ENCODE assay signal across 1 cellular context in the genomic region with DNA sequence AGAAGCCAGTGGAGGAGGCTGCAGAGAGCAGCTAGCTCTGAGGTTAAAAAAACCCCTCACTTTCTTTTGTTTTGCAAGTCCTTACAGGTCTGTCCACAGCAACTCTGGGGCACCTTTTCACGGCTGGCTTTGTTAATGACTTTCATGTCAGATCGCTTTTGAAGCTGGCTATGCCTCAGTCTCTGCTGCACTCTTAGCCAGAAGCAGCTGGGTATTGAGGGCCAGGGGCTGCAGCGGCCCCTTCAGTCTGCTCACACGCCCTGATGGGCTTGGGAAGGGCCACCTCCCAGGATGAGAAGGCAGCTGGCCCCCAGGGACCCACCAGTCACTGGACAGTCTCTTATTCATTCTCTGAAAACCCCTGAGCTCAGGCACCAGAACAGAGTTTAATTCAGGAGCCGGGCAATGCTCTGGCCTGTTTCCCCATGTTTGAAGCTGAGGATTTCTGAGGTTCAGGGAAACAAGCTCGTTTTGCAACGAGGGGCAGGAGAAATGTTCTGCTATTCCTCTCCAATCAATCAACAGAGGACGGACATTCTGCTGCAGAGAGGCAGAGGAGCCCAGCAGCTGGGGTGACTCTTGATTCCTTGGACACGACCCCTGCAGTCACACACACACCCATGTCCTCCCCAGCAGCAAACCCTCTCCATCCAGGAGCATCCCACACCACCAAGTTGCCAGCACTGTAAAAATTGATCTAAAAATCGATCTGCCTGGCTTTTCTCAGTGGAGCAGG.
TF ChIP-seq lines count a peak whose summit lies in the region.

No MANE protein-coding gene starts in this region.

TF ChIP-seq in H1, 55 proteins besides CTCF, POLR2A, EP300 and RAD21:
- TF ChIP-seq KDM4A (IDR thresholded peaks at IDR 0.05; ENCODE audit: low read depth, low read length, severe bottlenecking) (no peak), CTBP2 (IDR thresholded peaks at IDR 0.05; ENCODE audit: borderline replicate concordance, insufficient read depth, insufficient read length, low read length) (no peak), EZH2 (IDR thresholded peaks at IDR 0.05; ENCODE audit: low read depth, low read length, severe bottlenecking) (no peak), TCF12 (IDR thresholded peaks at IDR 0.05; ENCODE audit: low read depth, low read length) (no peak), FOSL1 (IDR thresholded peaks at IDR 0.05; ENCODE audit: insufficient read depth, low read depth, low read length) (no peak), SIRT6 (IDR thresholded peaks at IDR 0.05; ENCODE audit: low read length) (no peak), SIX5 (IDR thresholded peaks at IDR 0.05; ENCODE audit: low read depth, low read length) (no peak), HDAC6 (IDR thresholded peaks at IDR 0.05; ENCODE audit: low read depth, low read length) (no peak), CHD1 (IDR thresholded peaks at IDR 0.05; ENCODE audit: low read depth, low read length) (no peak), BRCA1 (IDR thresholded peaks at IDR 0.05; ENCODE audit: low read depth, low read length) (no peak), BACH1 (IDR thresholded peaks at IDR 0.05; ENCODE audit: low read length) (no peak), RNF2 (IDR thresholded peaks at IDR 0.05; ENCODE audit: borderline replicate concordance, low read depth, low read length, missing control alignments, poor library complexity, severe bottlenecking) (no peak), RXRA (IDR thresholded peaks at IDR 0.05; ENCODE audit: insufficient read depth, low read depth, low read length) (no peak)
TF ChIP-seq in H1: peak in this region for 0.
